ENCODE assay signal across 36 cellular contexts in the genomic region with DNA sequence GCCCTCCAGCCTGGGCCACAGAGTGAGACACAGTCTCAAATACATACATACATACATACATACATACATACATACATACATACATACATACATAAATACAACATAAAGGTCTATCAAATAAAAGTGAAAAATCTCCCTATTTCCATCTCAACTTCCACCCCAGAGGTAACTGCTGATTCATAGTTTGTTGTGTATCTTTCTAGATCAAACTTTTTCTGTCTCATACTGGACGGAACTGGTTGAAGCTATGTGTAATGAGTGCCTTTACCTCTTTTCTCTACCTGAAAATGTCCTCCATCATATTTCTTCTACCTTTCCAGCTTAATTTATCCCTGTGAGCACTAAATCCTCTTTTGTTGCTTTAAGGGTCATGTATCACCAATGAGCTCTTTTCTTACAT.
"Had no signal": no experiment of that assay in that cellular context is flagged by ENCODE, and none has a peak within 500 bp of the region (broad histone marks: within the 10 kb centered on the region; RNA-seq: fewer than 3 reads in every experiment).

No MANE protein-coding gene starts in this region.

- H3K9me3 ChIP-seq: ascending aorta, body of pancreas, breast epithelium had no signal

- H3K4me3 Mint-ChIP-seq: activated B cell treated with CpG ODN at 0.5 μM for 24 hours; activated CD4-positive, alpha-beta memory T cell treated with anti-CD3 and anti-CD28 coated beads, Interleukin-2, amount 10 ng/mL, durations not matched to agents 7 days and 5 days; activated CD4-positive, alpha-beta T cell treated with anti-CD3 and anti-CD28 coated beads for 36 hours; activated CD4-positive, alpha-beta T cell treated with anti-CD3 and anti-CD28 coated beads, Interleukin-2, amount 10 ng/mL, durations not matched to agents 7 days and 5 days; activated CD8-positive, alpha-beta memory T cell treated with anti-CD3 and anti-CD28 coated beads, Interleukin-2, amount 10 ng/mL, durations not matched to agents 7 days and 5 days; activated CD8-positive, alpha-beta T cell treated with anti-CD3 and anti-CD28 coated beads, Interleukin-2, amount 10 ng/mL, durations not matched to agents 7 days and 5 days; activated naive CD4-positive, alpha-beta T cell treated with anti-CD3 and anti-CD28 coated beads, Interleukin-2, amount 10 ng/mL, durations not matched to agents 7 days and 5 days; activated naive CD4-positive, alpha-beta T cell treated with anti-CD3 and anti-CD28 coated beads, Interleukin-2, amount 50 U/mL, for 24 hours; activated naive CD8-positive, alpha-beta T cell; activated naive CD8-positive, alpha-beta T cell treated with anti-CD3 and anti-CD28 coated beads, Interleukin-2, amount 10 ng/mL, durations not matched to agents 7 days and 5 days; activated naive CD8-positive, alpha-beta T cell treated with anti-CD3 and anti-CD28 coated beads, Interleukin-2, amount 50 U/mL, for 24 hours; activated T-cell treated with anti-CD3 and anti-CD28 coated beads, Interleukin-2, amount 50 U/mL, for 24 hours; T-helper 1 cell treated with Interleukin-12 subunit alpha and Interleukin-12 subunit beta and Interleukin-4 antibody, amounts not matched to agents 30 μg/mL and 1 μg/mL, for 36 hours; T-helper 2 cell treated with Interferon-gamma antibody and Interleukin-4, amounts not matched to agents 5 μg/mL and 100 μg/mL, for 36 hours had no signal

- H3K27ac Mint-ChIP-seq: activated B cell treated with CpG ODN at 0.5 μM for 24 hours; activated CD4-positive, alpha-beta memory T cell treated with anti-CD3 and anti-CD28 coated beads, Interleukin-2, amount 10 ng/mL, durations not matched to agents 7 days and 5 days; activated CD4-positive, alpha-beta T cell treated with anti-CD3 and anti-CD28 coated beads for 36 hours; activated CD4-positive, alpha-beta T cell treated with anti-CD3 and anti-CD28 coated beads, Interleukin-2, amount 10 ng/mL, durations not matched to agents 7 days and 5 days; activated CD8-positive, alpha-beta memory T cell treated with anti-CD3 and anti-CD28 coated beads, Interleukin-2, amount 10 ng/mL, durations not matched to agents 7 days and 5 days; activated CD8-positive, alpha-beta T cell treated with anti-CD3 and anti-CD28 coated beads, Interleukin-2, amount 10 ng/mL, durations not matched to agents 7 days and 5 days; activated naive CD4-positive, alpha-beta T cell treated with anti-CD3 and anti-CD28 coated beads, Interleukin-2, amount 50 U/mL, for 24 hours; activated naive CD8-positive, alpha-beta T cell; activated naive CD8-positive, alpha-beta T cell treated with anti-CD3 and anti-CD28 coated beads, Interleukin-2, amount 10 ng/mL, durations not matched to agents 7 days and 5 days; activated naive CD8-positive, alpha-beta T cell treated with anti-CD3 and anti-CD28 coated beads, Interleukin-2, amount 50 U/mL, for 24 hours; activated T-cell treated with anti-CD3 and anti-CD28 coated beads, Interleukin-2, amount 50 U/mL, for 24 hours; activated T-helper 2 cell treated with anti-CD3 and anti-CD28 coated beads, Interferon-gamma antibody, Interleukin-2, Interleukin-4, amounts not matched to agents 10 μg/mL and 5 μg/mL and 100 μg/mL, durations not matched to agents 14 hours and 24 hours and 36 hours; T-helper 1 cell treated with Interleukin-12 subunit alpha and Interleukin-12 subunit beta and Interleukin-4 antibody, amounts not matched to agents 30 μg/mL and 1 μg/mL, for 36 hours; T-helper 2 cell treated with Interferon-gamma antibody and Interleukin-4, amounts not matched to agents 5 μg/mL and 100 μg/mL, for 36 hours had no signal

- H3K4me1 Mint-ChIP-seq: activated B cell treated with CpG ODN at 0.5 μM for 24 hours; activated CD4-positive, alpha-beta memory T cell treated with anti-CD3 and anti-CD28 coated beads, Interleukin-2, amount 10 ng/mL, durations not matched to agents 7 days and 5 days; activated CD4-positive, alpha-beta T cell treated with anti-CD3 and anti-CD28 coated beads for 36 hours; activated CD4-positive, alpha-beta T cell treated with anti-CD3 and anti-CD28 coated beads, Interleukin-2, amount 10 ng/mL, durations not matched to agents 7 days and 5 days; activated CD8-positive, alpha-beta memory T cell treated with anti-CD3 and anti-CD28 coated beads, Interleukin-2, amount 10 ng/mL, durations not matched to agents 7 days and 5 days; activated naive CD4-positive, alpha-beta T cell treated with anti-CD3 and anti-CD28 coated beads, Interleukin-2, amount 10 ng/mL, durations not matched to agents 7 days and 5 days; activated naive CD4-positive, alpha-beta T cell treated with anti-CD3 and anti-CD28 coated beads, Interleukin-2, amount 50 U/mL, for 24 hours; activated naive CD8-positive, alpha-beta T cell treated with anti-CD3 and anti-CD28 coated beads, Interleukin-2, amount 10 ng/mL, durations not matched to agents 7 days and 5 days; activated naive CD8-positive, alpha-beta T cell treated with anti-CD3 and anti-CD28 coated beads, Interleukin-2, amount 50 U/mL, for 24 hours had no signal

- H3K27me3 Mint-ChIP-seq: activated B cell treated with CpG ODN at 0.5 μM for 24 hours; activated CD4-positive, alpha-beta memory T cell treated with anti-CD3 and anti-CD28 coated beads, Interleukin-2, amount 10 ng/mL, durations not matched to agents 7 days and 5 days; activated CD4-positive, alpha-beta T cell treated with anti-CD3 and anti-CD28 coated beads for 36 hours; activated CD4-positive, alpha-beta T cell treated with anti-CD3 and anti-CD28 coated beads, Interleukin-2, amount 10 ng/mL, durations not matched to agents 7 days and 5 days; activated CD8-positive, alpha-beta memory T cell treated with anti-CD3 and anti-CD28 coated beads, Interleukin-2, amount 10 ng/mL, durations not matched to agents 7 days and 5 days; activated naive CD4-positive, alpha-beta T cell treated with anti-CD3 and anti-CD28 coated beads, Interleukin-2, amount 10 ng/mL, durations not matched to agents 7 days and 5 days; activated naive CD4-positive, alpha-beta T cell treated with anti-CD3 and anti-CD28 coated beads, Interleukin-2, amount 50 U/mL, for 24 hours; activated naive CD8-positive, alpha-beta T cell; activated naive CD8-positive, alpha-beta T cell treated with anti-CD3 and anti-CD28 coated beads, Interleukin-2, amount 10 ng/mL, durations not matched to agents 7 days and 5 days; activated naive CD8-positive, alpha-beta T cell treated with anti-CD3 and anti-CD28 coated beads, Interleukin-2, amount 50 U/mL, for 24 hours had no signal

- H3K27ac ChIP-seq: ascending aorta, body of pancreas, brain microvascular endothelial cell, breast epithelium, VCaP had no signal

- H3K9me3 Mint-ChIP-seq: activated B cell treated with CpG ODN at 0.5 μM for 24 hours; activated CD4-positive, alpha-beta memory T cell treated with anti-CD3 and anti-CD28 coated beads, Interleukin-2, amount 10 ng/mL, durations not matched to agents 7 days and 5 days; activated CD4-positive, alpha-beta T cell treated with anti-CD3 and anti-CD28 coated beads, Interleukin-2, amount 10 ng/mL, durations not matched to agents 7 days and 5 days; activated naive CD4-positive, alpha-beta T cell treated with anti-CD3 and anti-CD28 coated beads, Interleukin-2, amount 10 ng/mL, durations not matched to agents 7 days and 5 days; activated T-cell treated with anti-CD3 and anti-CD28 coated beads, Interleukin-2, amount 50 U/mL, for 24 hours; activated T-helper 2 cell treated with anti-CD3 and anti-CD28 coated beads, Interferon-gamma antibody, Interleukin-2, Interleukin-4, amounts not matched to agents 10 μg/mL and 5 μg/mL and 100 μg/mL, durations not matched to agents 14 hours and 24 hours and 36 hours; T-helper 1 cell treated with Interleukin-12 subunit alpha and Interleukin-12 subunit beta and Interleukin-4 antibody, amounts not matched to agents 30 μg/mL and 1 μg/mL, for 36 hours; T-helper 2 cell treated with Interferon-gamma antibody and Interleukin-4, amounts not matched to agents 5 μg/mL and 100 μg/mL, for 36 hours had no signal

- H3K4me1 ChIP-seq: ascending aorta, body of pancreas, breast epithelium had no signal

- FAIRE-seq: TTC549 had no signal

- DNase-seq: activated B cell treated with CpG ODN at 0.5 μM for 24 hours; activated CD4-positive, alpha-beta memory T cell treated with anti-CD3 and anti-CD28 coated beads, Interleukin-2, amount 10 ng/mL, durations not matched to agents 7 days and 5 days; activated CD4-positive, alpha-beta T cell treated with anti-CD3 and anti-CD28 coated beads for 1 hour; activated CD4-positive, alpha-beta T cell treated with anti-CD3 and anti-CD28 coated beads for 36 hours; activated CD4-positive, alpha-beta T cell treated with anti-CD3 and anti-CD28 coated beads for 48 hours; activated CD4-positive, alpha-beta T cell treated with anti-CD3 and anti-CD28 coated beads, Interleukin-2, amount 10 ng/mL, durations not matched to agents 7 days and 5 days; activated CD4-positive, alpha-beta T cell treated with anti-CD3 and anti-CD28 coated beads, Interleukin-2, amount 50 U/mL, for 48 hours; activated CD8-positive, alpha-beta memory T cell treated with anti-CD3 and anti-CD28 coated beads for 24 hours; activated CD8-positive, alpha-beta memory T cell treated with anti-CD3 and anti-CD28 coated beads, Interleukin-2, amount 10 ng/mL, durations not matched to agents 7 days and 5 days; activated CD8-positive, alpha-beta memory T cell treated with anti-CD3 and anti-CD28 coated beads, Interleukin-2, amount 50 U/mL, for 48 hours; activated CD8-positive, alpha-beta T cell treated with anti-CD3 and anti-CD28 coated beads, Interleukin-2, amount 10 ng/mL, durations not matched to agents 7 days and 5 days; activated effector memory CD4-positive, alpha-beta T cell treated with Interleukin-2 at 50 U/mL for 16 hours; activated gamma-delta T cell; activated naive CD4-positive, alpha-beta T cell treated with anti-CD3 and anti-CD28 coated beads, Interleukin-2, amount 10 ng/mL, durations not matched to agents 7 days and 5 days; activated naive CD4-positive, alpha-beta T cell treated with Interleukin-2 at 50 U/mL for 16 hours; activated naive CD8-positive, alpha-beta T cell treated with anti-CD3 and anti-CD28 coated beads, Interleukin-2, amount 10 ng/mL, durations not matched to agents 7 days and 5 days; activated naive CD8-positive, alpha-beta T cell treated with anti-CD3 and anti-CD28 coated beads, Interleukin-2, amount 50 U/mL, for 24 hours; activated T-cell treated with anti-CD3 and anti-CD28 coated beads, Interleukin-2, amount 50 U/mL, for 24 hours; activated T-cell treated with anti-CD3 and anti-CD28 coated beads, Interleukin-2, amount 50 U/mL, for 48 hours; amygdala; anterior cingulate cortex; body of pancreas; brain microvascular endothelial cell; central memory CD4-positive, alpha-beta T cell; T-helper 2 cell; T-helper 9 cell had no signal

- H3K4me3 ChIP-seq: ascending aorta, body of pancreas, breast epithelium had no signal

- H3K36me3 ChIP-seq: ascending aorta, brain microvascular endothelial cell, breast epithelium had no signal

- H3K27me3 ChIP-seq: ascending aorta, body of pancreas, brain microvascular endothelial cell had no signal

- ATAC-seq: activated CD4-positive, alpha-beta T cell treated with anti-CD3 and anti-CD28 coated beads for 36 hours; activated CD4-positive, CD25-positive, alpha-beta regulatory T cell treated with anti-CD3 and anti-CD28 coated beads, Interleukin-2, amount 50 U/mL, for 24 hours; activated CD8-positive, alpha-beta memory T cell treated with anti-CD3 and anti-CD28 coated beads, Interleukin-2, amount 10 ng/mL, durations not matched to agents 7 days and 5 days; activated CD8-positive, alpha-beta T cell treated with anti-CD3 and anti-CD28 coated beads, Interleukin-2, amount 10 ng/mL, durations not matched to agents 7 days and 5 days; activated naive CD8-positive, alpha-beta T cell treated with anti-CD3 and anti-CD28 coated beads, Interleukin-2, amount 50 U/mL, for 24 hours; body of pancreas had no signal
